Comparison of ENCODE assay signal across 19 cellular contexts in the genomic region with DNA sequence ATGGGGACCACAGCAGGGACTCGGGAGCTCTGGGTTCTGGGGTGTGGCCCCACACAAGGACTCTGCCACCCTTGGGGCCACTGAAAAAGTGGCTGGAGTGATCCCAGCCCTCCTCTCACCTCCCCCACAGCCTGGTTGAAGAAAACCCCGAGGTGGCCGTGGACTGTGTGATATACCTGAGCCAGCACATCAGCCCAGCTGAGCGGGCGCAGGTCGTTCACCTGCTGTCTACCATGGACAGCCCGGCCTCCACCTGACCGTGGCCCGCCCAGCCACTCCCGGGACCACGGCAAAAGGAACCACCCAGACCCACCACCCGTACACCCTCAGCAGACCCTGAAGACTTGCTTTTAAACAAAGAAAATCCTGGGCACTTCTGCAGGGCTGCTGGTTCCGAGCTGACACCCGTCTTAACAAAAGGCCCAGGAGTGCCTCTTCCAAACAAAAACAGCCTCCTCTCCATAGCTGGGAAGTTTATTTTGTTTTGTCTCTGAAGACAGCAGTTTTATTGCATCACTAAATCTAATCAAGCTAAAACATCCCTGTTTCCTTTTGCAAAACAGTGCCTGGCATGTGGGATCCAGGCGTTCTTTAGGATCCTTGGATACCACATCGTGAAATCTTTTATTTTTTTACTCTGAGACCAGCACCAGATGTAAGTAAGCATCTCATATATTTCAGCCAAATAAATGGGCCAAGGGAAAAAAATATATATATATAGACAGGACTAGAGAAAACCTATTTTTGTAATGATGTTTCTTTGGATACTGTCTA. TPM values are rescaled to one million over a fixed set of nuclear protein-coding genes. Genes with fewer than 3 reads are reported as not detected.
DNase-seq lines count a peak whose midpoint lies in the region; FAIRE-seq and TF ChIP-seq lines count a peak whose summit lies in the region.
"Had no signal": no experiment of that assay in that cellular context is flagged by ENCODE, and none has a peak within 500 bp of the region (broad histone marks: within the 10 kb centered on the region; RNA-seq: fewer than 3 reads in every experiment).

No MANE protein-coding gene starts in this region.

- no peak for TF ChIP-seq CTCF in osteoblast (IDR thresholded peaks at IDR 0.05; ENCODE audit: extremely low read depth, low read depth, low read length)
- TF ChIP-seq CTCF in uterus (IDR thresholded peaks at IDR 0.05): no peak

- DNase-seq in EH (ENCODE audit: low read depth): peak; percentile 7
- DNase-seq in adipocyte (ENCODE audit: low read depth): peak; percentile 18
- DNase-seq in osteoblast (ENCODE audit: insufficient read length, low spot score, missing footprints): peak; percentile 49
- no peak for DNase-seq in uterus
- no peak for DNase-seq in NCI-H2081 treated with DMSO at 0.1 percent for 48 hours (lab: John Stamatoyannopoulos, UW)
- DNase-seq in urothelium cell line (ENCODE audit: low spot score): no peak
- no peak for DNase-seq in NCI-H510A treated with DMSO at 0.1 percent for 48 hours (lab: John Stamatoyannopoulos, UW)
- DNase-seq: Caco-2; CD8-positive, alpha-beta memory T cell; DND-41; GF-D8; HCEC 1CT; HFFc6 had no signal

- no peaks in the 10 kb centered on the region for H3K79me2 ChIP-seq in osteoblast (ENCODE audit: insufficient read depth, low read length)

- H3K27ac ChIP-seq in osteoblast (ENCODE audit: low read depth, low read length) (no peak overlapping the region), uterus (peak overlapping the region; percentile 76 to 85)
- H3K27ac ChIP-seq: BLaER1 had no signal

- intact Hi-C loops in uterus (cut with DNase I; ENCODE audit: low total_unique reads): loop anchor here (5.0 kb wide), 1 partner anchor 116 kb away; no protein-coding TSS in a partner anchor

- H3K9me3 ChIP-seq in adipocyte (ENCODE audit: control insufficient read depth, low read length) (no peaks in the 10 kb centered on the region), osteoblast (ENCODE audit: low read depth, low read length) (no peaks in the 10 kb centered on the region), uterus (peaks cover 0 to 6% of the 10 kb centered on the region in 2 donors)
- H3K9me3 ChIP-seq: BLaER1, Caco-2 had no signal

- H3K27me3 ChIP-seq in adipocyte (replicated peaks; ENCODE audit: control insufficient read depth, insufficient read depth, low read length) (no peaks in the 10 kb centered on the region), osteoblast (ENCODE audit: insufficient read depth, low read length) (no peaks in the 10 kb centered on the region), uterus (no peaks in the 10 kb centered on the region)
- H3K27me3 ChIP-seq: BLaER1 had no signal

- no peak overlapping the region for H2AFZ ChIP-seq in osteoblast (ENCODE audit: low read length)

- no peak overlapping the region for H3K9ac ChIP-seq in adipocyte (ENCODE audit: low read length)
- H3K9ac ChIP-seq: BLaER1 had no signal

- H3K4me3 ChIP-seq in adipocyte (ENCODE audit: low read length): no peak overlapping the region
- H3K4me3 ChIP-seq in osteoblast (ENCODE audit: insufficient read depth, low read length): no peak overlapping the region
- no peak overlapping the region for H3K4me3 ChIP-seq in uterus
- H3K4me3 ChIP-seq: BLaER1, GM12878 had no signal

- FAIRE-seq in urothelium cell line (lab: Jason Lieb, UNC): no peak
- FAIRE-seq: A204.1, GM12878, GM18507 had no signal

- TF ChIP-seq POLR2A in uterus (IDR thresholded peaks at IDR 0.05): no peak

- H4K20me1 ChIP-seq in osteoblast (ENCODE audit: insufficient read depth, low read length): no peaks in the 10 kb centered on the region
- H4K20me1 ChIP-seq: BLaER1 had no signal

- H3K4me2 ChIP-seq in osteoblast (ENCODE audit: insufficient read depth, low read length): no peak overlapping the region
- H3K4me2 ChIP-seq: BLaER1 had no signal

- H3K36me3 ChIP-seq in adipocyte (ENCODE audit: control insufficient read depth, insufficient read depth, low read length, severe bottlenecking): peaks cover 97% of the 10 kb centered on the region
- no peaks in the 10 kb centered on the region for H3K36me3 ChIP-seq in osteoblast (ENCODE audit: insufficient read depth, low read length)
- no peaks in the 10 kb centered on the region for H3K36me3 ChIP-seq in uterus
- H3K36me3 ChIP-seq: BLaER1 had no signal

- no peaks in the 10 kb centered on the region for H3K4me1 ChIP-seq in adipocyte (ENCODE audit: control insufficient read depth, insufficient read depth, low read length)
- no peaks in the 10 kb centered on the region for H3K4me1 ChIP-seq in osteoblast (ENCODE audit: insufficient read depth, low read length)
- H3K4me1 ChIP-seq in uterus: peaks cover 0 to 10% of the 10 kb centered on the region in 2 donors
- H3K4me1 ChIP-seq: BLaER1, Caco-2 had no signal

RNA-seq across cellular contexts. Expression of gene FOXN4, which starts 42.8 kb away (rescaled TPM):
- not detected in 2 replicates for total RNA-seq in osteoblast
- total RNA-seq in uterus: not detected
- total RNA-seq: CD8-positive, alpha-beta memory T cell; GM12878; H4; HFFc6; HT1080 had no signal

Comparison
In these comparisons a context has a peak if more than half of its experiments do, and no peak if none do; other contexts are left out.
1. DNase-seq: peak in EH (single experiment), adipocyte (single experiment) and osteoblast (single experiment); none in uterus (0 of 2), NCI-H2081 treated with DMSO at 0.1 percent for 48 hours (single experiment), urothelium cell line (single experiment) and NCI-H510A treated with DMSO at 0.1 percent for 48 hours (single experiment).